ENCODE assay signal across 8 cellular contexts in genomic region chr2:102033028-102033749, GRCh38. TPM values are rescaled to one million over a fixed set of nuclear protein-coding genes. Genes with fewer than 3 reads are reported as not detected.
DNase-seq lines count a peak whose midpoint lies in the region; ATAC-seq and TF ChIP-seq lines count a peak whose summit lies in the region.

No MANE protein-coding gene starts in this region.

- H3K4me1 ChIP-seq in naive thymus-derived CD4-positive, alpha-beta T cell (ENCODE audit: control insufficient read depth in 2 of 2, insufficient read depth in 2 of 2, low read length in 2 of 2) = peaks cover 4 to 24% of the 10 kb centered on the region in 2 donors
- no peaks in the 10 kb centered on the region for H3K4me1 ChIP-seq in HAP-1

- no peaks in the 10 kb centered on the region for H3K9me3 ChIP-seq in naive thymus-derived CD4-positive, alpha-beta T cell (ENCODE audit: control insufficient read depth in 2 of 3, low read length in 3 of 3)
- H3K9me3 ChIP-seq in HAP-1 = no peaks in the 10 kb centered on the region
- H3K9me3 ChIP-seq in WERI-Rb-1 (ENCODE audit: severe bottlenecking) = no peaks in the 10 kb centered on the region

- peak; percentile 96 for DNase-seq in SIG-M5 treated with dmso at 0.1 percent for 504 hours (lab: John Stamatoyannopoulos, UW; ENCODE audit: unreplicated experiment)
- peak; percentile 46 for DNase-seq in epithelial cell of esophagus (ENCODE audit: low read depth)
- peak in 5 of 9 donors; percentile 27 to 40 (median 30) for DNase-seq in naive thymus-derived CD4-positive, alpha-beta T cell
- DNase-seq in HuH-7 (ENCODE audit: low spot score) = no peak
- no peak for DNase-seq in HAP-1 (ENCODE audit: low spot score in 2 of 2)
- DNase-seq in WERI-Rb-1 = no peak

- no peaks in the 10 kb centered on the region for H3K36me3 ChIP-seq in naive thymus-derived CD4-positive, alpha-beta T cell (ENCODE audit: control insufficient read depth in 2 of 3, insufficient read depth in 3 of 3, low read length in 3 of 3)
- H3K36me3 ChIP-seq in HAP-1 (replicated peaks) (no peaks in the 10 kb centered on the region), WERI-Rb-1 (no peaks in the 10 kb centered on the region)

- H3K27ac Mint-ChIP-seq in naive thymus-derived CD4-positive, alpha-beta T cell = peak overlapping the region; percentile 62 to 90 (median 79)

- peaks cover 0 to 11% (median 0%) of the 10 kb centered on the region in 11 donors for H3K9me3 Mint-ChIP-seq in naive thymus-derived CD4-positive, alpha-beta T cell

- H3K27me3 Mint-ChIP-seq in naive thymus-derived CD4-positive, alpha-beta T cell = no peaks in the 10 kb centered on the region

- peak overlapping the region; percentile 47 to 75 (median 66) for H3K4me3 Mint-ChIP-seq in naive thymus-derived CD4-positive, alpha-beta T cell

- intact Hi-C loops in naive thymus-derived CD4-positive, alpha-beta T cell (cut with micrococcal nuclease) = loop anchor here in 1 of 2 donors (5.0 kb wide), 1 partner anchor 49 kb away; no protein-coding TSS in a partner anchor

- POLR2A ChIA-PET in naive thymus-derived CD4-positive, alpha-beta T cell (lab: Charles Lee) = interaction anchor here (0.8 to 0.9 kb wide), 2 partner anchors 13 to 50 kb away, joined by 3 to 6 read pairs; no protein-coding TSS in a partner anchor

- no peak overlapping the region for H3K27ac ChIP-seq in naive thymus-derived CD4-positive, alpha-beta T cell (ENCODE audit: low read depth, low read length)
- no peak overlapping the region for H3K27ac ChIP-seq in WERI-Rb-1

- peak; percentile 94 for ATAC-seq in GM18517 (IDR thresholded peaks at IDR 0.05; ENCODE audit: unreplicated experiment)
- peak; percentile 57 for ATAC-seq in HG03039 (IDR thresholded peaks at IDR 0.05; ENCODE audit: unreplicated experiment)
- ATAC-seq in naive thymus-derived CD4-positive, alpha-beta T cell = peak; percentile 74

- H3K4me3 ChIP-seq in epithelial cell of esophagus (ENCODE audit: low read length) (no peak overlapping the region), HAP-1 (no peak overlapping the region), WERI-Rb-1 (ENCODE audit: low read depth, low read length) (no peak overlapping the region)
- H3K4me3 ChIP-seq in naive thymus-derived CD4-positive, alpha-beta T cell (ENCODE audit: low read length) = no peak overlapping the region

- H3K36me3 Mint-ChIP-seq in naive thymus-derived CD4-positive, alpha-beta T cell = peaks cover 0 to 9% (median 0%) of the 10 kb centered on the region in 5 donors

- in situ Hi-C loops in HAP-1 (cut with MboI; ENCODE audit: low sequenced_read_pairs) = no loop called here

- H3K27me3 ChIP-seq in naive thymus-derived CD4-positive, alpha-beta T cell (ENCODE audit: control insufficient read depth in 2 of 2, insufficient read depth in 2 of 2, low read length in 2 of 2) = no peaks in the 10 kb centered on the region
- H3K27me3 ChIP-seq in HAP-1 (ENCODE audit: low read depth) (no peaks in the 10 kb centered on the region), WERI-Rb-1 (ENCODE audit: insufficient read depth, low read depth, severe bottlenecking) (peaks cover 90% of the 10 kb centered on the region)

- CTCF ChIA-PET in naive thymus-derived CD4-positive, alpha-beta T cell (lab: Charles Lee) = interaction anchor here (0.6 to 4.0 kb wide), 3 partner anchors 13 to 208 kb away, joined by 4 to 14 read pairs (median 7); no protein-coding TSS in a partner anchor

- H3K4me1 Mint-ChIP-seq in naive thymus-derived CD4-positive, alpha-beta T cell = peaks cover 25 to 40% (median 34%) of the 10 kb centered on the region in 7 donors

- no peak for TF ChIP-seq CTCF in epithelial cell of esophagus (IDR thresholded peaks at IDR 0.05; ENCODE audit: insufficient read depth, low read depth, low read length, missing control alignments)
- TF ChIP-seq CTCF in WERI-Rb-1 (IDR thresholded peaks at IDR 0.05; ENCODE audit: low read depth, low read length) = no peak

RNA-seq across cellular contexts. Expression of gene IL1R2, which starts 41.4 kb away (rescaled TPM):
- 1 to 10 TPM in 2 of 5 experiments, under 1 TPM in 1, not detected in 2; 0.40 to 2.7 (median 1.3) TPM for total RNA-seq in naive thymus-derived CD4-positive, alpha-beta T cell
- polyA plus RNA-seq in naive thymus-derived CD4-positive, alpha-beta T cell = not detected

Comparison
In these comparisons a context has a peak if more than half of its experiments do, and no peak if none do; other contexts are left out.
1. DNase-seq: peak in SIG-M5 treated with dmso at 0.1 percent for 504 hours (single experiment), epithelial cell of esophagus (single experiment) and naive thymus-derived CD4-positive, alpha-beta T cell (5 of 9); none in HuH-7 (single experiment), HAP-1 (0 of 2) and WERI-Rb-1 (single experiment).
2. Peak in every context shown above with its lines, with median percentiles within 50 percentile points of each other: ATAC-seq.